In the genomic region with DNA sequence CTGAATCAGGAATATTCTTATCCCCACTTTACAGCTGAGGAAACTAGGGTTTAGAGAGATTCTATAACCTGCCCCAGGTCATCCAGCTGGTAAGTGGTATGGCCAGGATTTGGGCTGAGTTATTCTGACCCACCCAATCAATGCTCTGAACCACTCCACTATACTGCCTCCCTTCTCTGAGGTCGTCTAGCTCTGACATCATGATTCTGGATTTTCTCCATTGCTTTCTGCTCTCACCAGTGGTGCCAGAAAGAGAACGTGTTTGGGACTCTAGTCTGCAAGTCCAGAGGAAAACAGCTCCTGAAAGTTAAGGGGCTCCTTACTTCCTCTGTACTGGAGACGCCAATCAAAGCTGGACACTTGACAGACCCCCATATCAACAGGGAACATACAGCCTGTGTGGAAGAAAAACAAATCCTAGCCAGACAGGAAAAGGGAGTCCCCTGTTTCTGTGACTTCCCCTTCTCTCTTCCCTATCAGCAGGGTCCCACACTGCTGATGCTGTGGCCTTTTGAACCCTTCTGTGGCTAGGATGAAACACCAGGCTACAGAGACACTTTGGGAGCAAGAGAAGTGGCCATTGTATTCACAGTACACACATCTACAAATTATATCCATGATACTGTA, we compare ENCODE assay signal across 16 cellular contexts. TPM values are rescaled to one million over a fixed set of nuclear protein-coding genes. Genes with fewer than 3 reads are reported as not detected.
DNase-seq lines count a peak whose midpoint lies in the region; ATAC-seq, FAIRE-seq and TF ChIP-seq lines count a peak whose summit lies in the region.
"Had no signal": no experiment of that assay in that cellular context is flagged by ENCODE, and none has a peak within 500 bp of the region (broad histone marks: within the 10 kb centered on the region; RNA-seq: fewer than 3 reads in every experiment).

No MANE protein-coding gene starts in this region.

- no peak overlapping the region for H3K4me3 ChIP-seq in OCI-LY3 (ENCODE audit: low read length)
- no peak overlapping the region for H3K4me3 ChIP-seq in endothelial cell of umbilical vein (replicated peaks in 1 of 3; ENCODE audit: insufficient read depth in 1 of 3, low read depth in 1 of 3, low read length in 3 of 3)
- no peak overlapping the region for H3K4me3 ChIP-seq in neuronal stem cell (ENCODE audit: low read length in 2 of 2)
- H3K4me3 ChIP-seq: adrenal gland, ovary had no signal

- no peak overlapping the region for H3K14ac ChIP-seq in neuronal stem cell (ENCODE audit: low read length)

- H2AK5ac ChIP-seq in neuronal stem cell (ENCODE audit: low read depth, low read length), result no peak overlapping the region

- POLR2A ChIA-PET in endothelial cell of umbilical vein (lab: Charles Lee), result no interaction called here

- no peak for ATAC-seq in GM19455 (IDR thresholded peaks at IDR 0.05; ENCODE audit: unreplicated experiment)
- ATAC-seq in HG03520 (IDR thresholded peaks at IDR 0.05; ENCODE audit: unreplicated experiment), result no peak

- CTCF ChIA-PET in endothelial cell of umbilical vein (lab: Charles Lee), result interaction anchor here (1.2 to 5.9 kb wide), 4 partner anchors 12 to 73 kb away, joined by 3 to 55 read pairs (median 4); a partner anchor contains a TSS

- dilution Hi-C loops in endothelial cell of umbilical vein (cut with MboI; ENCODE audit: extremely low pct_ligation_motif_present, low sequenced_read_pairs), result no loop called here

- peak; percentile 28 for FAIRE-seq in endothelial cell of umbilical vein (lab: Jason Lieb, UNC)
- FAIRE-seq: kidney had no signal

- H4K91ac ChIP-seq in neuronal stem cell (ENCODE audit: low read depth, low read length, poor library complexity), result no peak overlapping the region

- no peak overlapping the region for H2BK15ac ChIP-seq in neuronal stem cell (ENCODE audit: low read length)

- no peak overlapping the region for H2BK120ac ChIP-seq in neuronal stem cell (ENCODE audit: low read depth, low read length)

- intact Hi-C loops in CD14-positive monocyte (cut with micrococcal nuclease), result no loop called here
- intact Hi-C loops in endothelial cell of umbilical vein (cut with micrococcal nuclease), result no loop called here
- intact Hi-C loops in posterior cingulate gyrus (cut with DNase I), result no loop called here

- peak overlapping the region in 1 of 2 donors; percentile 41 for H3K4me3 Mint-ChIP-seq in CD14-positive monocyte
- H3K4me3 Mint-ChIP-seq: activated T-cell treated with anti-CD3 and anti-CD28 coated beads, Interleukin-2, amount 50 U/mL, for 24 hours had no signal

- H2AFZ ChIP-seq in OCI-LY3 (ENCODE audit: low read depth, low read length) (no peak overlapping the region), endothelial cell of umbilical vein (ENCODE audit: low read depth, low read length) (no peak overlapping the region), neuronal stem cell (ENCODE audit: low read length) (peak overlapping the region; percentile 63)

- H3K4me1 Mint-ChIP-seq in CD14-positive monocyte, result peaks cover 10% of the 10 kb centered on the region

- H3K9me3 ChIP-seq in OCI-LY3 (ENCODE audit: insufficient read depth, low read length) (no peaks in the 10 kb centered on the region), endothelial cell of umbilical vein (replicated peaks; ENCODE audit: control insufficient read depth, insufficient read depth, low read length) (no peaks in the 10 kb centered on the region), neuronal stem cell (replicated peaks in 1 of 2; ENCODE audit: control insufficient read depth in 2 of 2, insufficient read depth in 1 of 2, low read depth in 1 of 2, low read length in 2 of 2) (no peaks in the 10 kb centered on the region)
- H3K9me3 ChIP-seq: adrenal gland, ovary had no signal

- H4K20me1 ChIP-seq in OCI-LY3 (ENCODE audit: insufficient read depth, low read length), result no peaks in the 10 kb centered on the region
- H4K20me1 ChIP-seq in endothelial cell of umbilical vein (replicated peaks; ENCODE audit: control insufficient read depth, extremely low read depth, insufficient read depth, low read length), result no peaks in the 10 kb centered on the region

- no peak overlapping the region for H3K4ac ChIP-seq in neuronal stem cell (ENCODE audit: low read length)

- H3K27me3 Mint-ChIP-seq in CD14-positive monocyte (ENCODE audit: low read depth in 3 of 3), result peaks cover 14 to 34% (median 24%) of the 10 kb centered on the region in 3 donors

- no peaks in the 10 kb centered on the region for H3K36me3 ChIP-seq in OCI-LY3 (replicated peaks; ENCODE audit: low read depth, low read length)
- H3K36me3 ChIP-seq in endothelial cell of umbilical vein (ENCODE audit: control insufficient read depth in 2 of 2, extremely low read depth in 1 of 2, insufficient read depth in 2 of 2, low read length in 2 of 2), result no peaks in the 10 kb centered on the region
- no peaks in the 10 kb centered on the region for H3K36me3 ChIP-seq in neuronal stem cell (replicated peaks in 1 of 2; ENCODE audit: control insufficient read depth in 2 of 2, insufficient read depth in 2 of 2, low read length in 2 of 2)
- H3K36me3 ChIP-seq: adrenal gland, ovary had no signal

- H3K9ac ChIP-seq in OCI-LY3 (ENCODE audit: low read length) (no peak overlapping the region), endothelial cell of umbilical vein (replicated peaks; ENCODE audit: extremely low read depth, insufficient read depth, low read length) (no peak overlapping the region), neuronal stem cell (ENCODE audit: low read depth, low read length, poor library complexity) (no peak overlapping the region)

- H3K27ac Mint-ChIP-seq in CD14-positive monocyte, result peak overlapping the region in 4 of 7 donors; percentile 13 to 83 (median 66)
- H3K27ac Mint-ChIP-seq: activated T-cell treated with anti-CD3 and anti-CD28 coated beads, Interleukin-2, amount 50 U/mL, for 24 hours had no signal

- H2BK12ac ChIP-seq in neuronal stem cell (ENCODE audit: low read length), result no peak overlapping the region

- H3K36me3 Mint-ChIP-seq in CD14-positive monocyte, result no peaks in the 10 kb centered on the region

- H3K27me3 ChIP-seq in OCI-LY3 (ENCODE audit: low read depth, low read length) (no peaks in the 10 kb centered on the region), endothelial cell of umbilical vein (ENCODE audit: control insufficient read depth in 2 of 2, insufficient read depth in 2 of 2, low read length in 2 of 2) (no peaks in the 10 kb centered on the region), neuronal stem cell (ENCODE audit: control insufficient read depth in 3 of 3, insufficient read depth in 3 of 3, low read depth in 1 of 3, low read length in 3 of 3) (peaks cover 0 to 5% (median 1%) of the 10 kb centered on the region in 3 experiments)
- H3K27me3 ChIP-seq: adrenal gland, ovary had no signal

- H3K23ac ChIP-seq in neuronal stem cell (ENCODE audit: low read depth, low read length, poor library complexity), result no peak overlapping the region

- H3K18ac ChIP-seq in neuronal stem cell (ENCODE audit: low read length), result no peak overlapping the region

- no peaks in the 10 kb centered on the region for H3K9me1 ChIP-seq in endothelial cell of umbilical vein (replicated peaks; ENCODE audit: control insufficient read depth, extremely low read depth, insufficient read depth, low read length)

- H2BK5ac ChIP-seq in neuronal stem cell (ENCODE audit: low read length), result no peak overlapping the region

- no peak for TF ChIP-seq CTCF in CD14-positive monocyte (IDR thresholded peaks at IDR 0.05)
- TF ChIP-seq CTCF in OCI-LY3 (IDR thresholded peaks at IDR 0.05; ENCODE audit: low read depth, low read length), result no peak
- no peak for TF ChIP-seq CTCF in endothelial cell of umbilical vein (IDR thresholded peaks at IDR 0.05; ENCODE audit: extremely low read depth in 1 of 2, insufficient read depth in 1 of 2, low read depth in 1 of 2, low read length in 2 of 2)

- H3K27ac ChIP-seq in OCI-LY3 (ENCODE audit: low read length) (no peak overlapping the region), endothelial cell of umbilical vein (ENCODE audit: insufficient read depth, low read depth, low read length) (no peak overlapping the region), neuronal stem cell (replicated peaks; ENCODE audit: low read length) (no peak overlapping the region)

- DNase-seq in CD14-positive monocyte (ENCODE audit: low spot score), result no peak
- DNase-seq in endothelial cell of umbilical vein (ENCODE audit: low read depth, low spot score), result peak; percentile 76
- no peak for DNase-seq in neuronal stem cell (ENCODE audit: low spot score)
- DNase-seq in cortex of kidney (lab: John Stamatoyannopoulos, UW), result no peak
- DNase-seq in posterior cingulate gyrus, result no peak
- DNase-seq: activated CD4-positive, alpha-beta T cell treated with anti-CD3 and anti-CD28 coated beads, Interleukin-2, amount 50 U/mL, for 4 hours; activated T-cell treated with anti-CD3 and anti-CD28 coated beads, Interleukin-2, amount 50 U/mL, for 24 hours; COR-L47; kidney; NCI-H2081 treated with DMSO at 0.1 percent for 48 hours; ovary had no signal

- H3K79me2 ChIP-seq in OCI-LY3 (ENCODE audit: low read length), result no peaks in the 10 kb centered on the region
- no peaks in the 10 kb centered on the region for H3K79me2 ChIP-seq in endothelial cell of umbilical vein (ENCODE audit: control insufficient read depth, insufficient read depth, low read length)

- H3K79me1 ChIP-seq in neuronal stem cell (ENCODE audit: low read depth, low read length), result no peaks in the 10 kb centered on the region

- H3K4me2 ChIP-seq in OCI-LY3 (ENCODE audit: low read length), result peak overlapping the region; percentile 29
- no peak overlapping the region for H3K4me2 ChIP-seq in endothelial cell of umbilical vein (ENCODE audit: insufficient read depth, low read length)
- no peak overlapping the region for H3K4me2 ChIP-seq in neuronal stem cell (ENCODE audit: insufficient read depth, low read length, poor library complexity, severe bottlenecking)

- BruUV-seq in endothelial cell of umbilical vein (replicated peaks; lab: Mats Ljungman, UMichigan), result no TSS peak

- WGBS in neuronal stem cell (ENCODE audit: extremely low coverage in 2 of 2, insufficient read length in 2 of 2, insufficient replicate concordance in 1 of 2), 2 donors, result no CpG with 5 or more reads among the region's 3 CpGs

- H3K4me1 ChIP-seq in OCI-LY3 (ENCODE audit: low read length) (peaks cover 9% of the 10 kb centered on the region), endothelial cell of umbilical vein (ENCODE audit: control insufficient read depth, extremely low read depth, insufficient read depth, low read length) (peaks cover 5% of the 10 kb centered on the region), neuronal stem cell (ENCODE audit: control insufficient read depth in 2 of 2, insufficient read depth in 1 of 2, low read depth in 1 of 2, low read length in 2 of 2) (peaks cover 3 to 12% of the 10 kb centered on the region in 2 donors)

- no peak overlapping the region for H4K8ac ChIP-seq in neuronal stem cell (ENCODE audit: low read depth, low read length)

- H3K9me3 Mint-ChIP-seq in CD14-positive monocyte, result peaks cover 0 to 1% (median 0%) of the 10 kb centered on the region in 7 donors
- H3K9me3 Mint-ChIP-seq: activated T-cell treated with anti-CD3 and anti-CD28 coated beads, Interleukin-2, amount 50 U/mL, for 24 hours had no signal

- TF ChIP-seq POLR2A in endothelial cell of umbilical vein (IDR thresholded peaks at IDR 0.05; ENCODE audit: low read depth, low read length), result no peak

RNA-seq across cellular contexts. Expression of a gene that starts 6.0 kb away (rescaled TPM):
- 10 to 100 TPM; 12.3 to 17.8 TPM for polyA plus RNA-seq in CD14-positive monocyte
- total RNA-seq in endothelial cell of umbilical vein, result 29.8 and 31.4 TPM in 2 replicates
- 27.8 and 33.7 TPM in 2 replicates for polyA plus RNA-seq in endothelial cell of umbilical vein
- 15.5 and 23.0 TPM in 2 replicates for polyA plus RNA-seq in endothelial cell of umbilical vein (2011; cell fraction: cytosol; rRNA removed)
- 192 and 202 TPM in 2 replicates for polyA plus RNA-seq in endothelial cell of umbilical vein (2011; cell fraction: nucleus; rRNA removed)
- 14.4 and 16.5 TPM in 2 replicates for polyA plus RNA-seq in endothelial cell of umbilical vein (2012)
- 40.4 and 52.0 TPM in 2 replicates for polyA minus RNA-seq in endothelial cell of umbilical vein
- 10.0 TPM for polyA minus RNA-seq in endothelial cell of umbilical vein (2011; cell fraction: cytosol; rRNA and poly(A)+ RNA removed)
- polyA minus RNA-seq in endothelial cell of umbilical vein (2011; cell fraction: nucleus; rRNA and poly(A)+ RNA removed), result 57.9 and 86.4 TPM in 2 replicates
- polyA plus RNA-seq in neuronal stem cell (2013, experiment 1 of 2), result 17.8 TPM
- 17.9 TPM for polyA plus RNA-seq in neuronal stem cell (2013, experiment 2 of 2)

RNA-seq across cellular contexts. Expression of a gene that starts 10.2 kb away (rescaled TPM):
- not detected for polyA plus RNA-seq in CD14-positive monocyte
- total RNA-seq in endothelial cell of umbilical vein, result 71.0 and 106 TPM in 2 replicates
- polyA plus RNA-seq in endothelial cell of umbilical vein, result 192 and 262 TPM in 2 replicates
- polyA plus RNA-seq in endothelial cell of umbilical vein (2011; cell fraction: cytosol; rRNA removed), result 115 and 122 TPM in 2 replicates
- 16.0 and 28.9 TPM in 2 replicates for polyA plus RNA-seq in endothelial cell of umbilical vein (2011; cell fraction: nucleus; rRNA removed)
- 26.8 and 43.4 TPM in 2 replicates for polyA plus RNA-seq in endothelial cell of umbilical vein (2012)
- polyA minus RNA-seq in endothelial cell of umbilical vein, result 72.9 and 78.0 TPM in 2 replicates
- not detected for polyA minus RNA-seq in endothelial cell of umbilical vein (2011; cell fraction: cytosol; rRNA and poly(A)+ RNA removed)
- polyA minus RNA-seq in endothelial cell of umbilical vein (2011; cell fraction: nucleus; rRNA and poly(A)+ RNA removed), result 6.3 and 9.4 TPM in 2 replicates
- polyA plus RNA-seq in neuronal stem cell (2013, experiment 1 of 2), result 7.7 TPM
- polyA plus RNA-seq in neuronal stem cell (2013, experiment 2 of 2), result 8.0 TPM

RNA-seq across cellular contexts. Expression of a gene that starts 22.4 kb away (rescaled TPM):
- polyA plus RNA-seq in CD14-positive monocyte (100 to 1,000 TPM; 104 to 125 TPM), endothelial cell of umbilical vein (86.8 and 107 TPM in 2 replicates)
- total RNA-seq in endothelial cell of umbilical vein, result 45.0 and 47.1 TPM in 2 replicates
- 89.2 and 95.6 TPM in 2 replicates for polyA plus RNA-seq in endothelial cell of umbilical vein (2011; cell fraction: cytosol; rRNA removed)
- 47.0 and 54.4 TPM in 2 replicates for polyA plus RNA-seq in endothelial cell of umbilical vein (2011; cell fraction: nucleus; rRNA removed)
- polyA plus RNA-seq in endothelial cell of umbilical vein (2012), result 47.5 and 51.4 TPM in 2 replicates
- polyA minus RNA-seq in endothelial cell of umbilical vein, result 47.0 and 50.3 TPM in 2 replicates
- 30.5 TPM for polyA minus RNA-seq in endothelial cell of umbilical vein (2011; cell fraction: cytosol; rRNA and poly(A)+ RNA removed)
- 16.3 and 21.8 TPM in 2 replicates for polyA minus RNA-seq in endothelial cell of umbilical vein (2011; cell fraction: nucleus; rRNA and poly(A)+ RNA removed)
- 82.4 TPM for polyA plus RNA-seq in neuronal stem cell (2013, experiment 1 of 2)
- 80.2 TPM for polyA plus RNA-seq in neuronal stem cell (2013, experiment 2 of 2)

RNA-seq across cellular contexts. Expression of a gene that starts 29.6 kb away (rescaled TPM):
- polyA plus RNA-seq in CD14-positive monocyte (not detected), endothelial cell of umbilical vein (0.48 and 0.84 TPM in 2 replicates)
- total RNA-seq in endothelial cell of umbilical vein, result 1.9 TPM in 2 replicates
- 0.58 and 0.75 TPM in 2 replicates for polyA plus RNA-seq in endothelial cell of umbilical vein (2011; cell fraction: cytosol; rRNA removed)
- 3.7 and 4.0 TPM in 2 replicates for polyA plus RNA-seq in endothelial cell of umbilical vein (2011; cell fraction: nucleus; rRNA removed)
- polyA plus RNA-seq in endothelial cell of umbilical vein (2012), result 0.60 and 1.7 TPM in 2 replicates
- 1.1 and 1.5 TPM in 2 replicates for polyA minus RNA-seq in endothelial cell of umbilical vein
- 1.0 TPM for polyA minus RNA-seq in endothelial cell of umbilical vein (2011; cell fraction: cytosol; rRNA and poly(A)+ RNA removed)
- 0.63 and 3.1 TPM in 2 replicates for polyA minus RNA-seq in endothelial cell of umbilical vein (2011; cell fraction: nucleus; rRNA and poly(A)+ RNA removed)
- 0.81 TPM for polyA plus RNA-seq in neuronal stem cell (2013, experiment 1 of 2)
- 0.68 TPM for polyA plus RNA-seq in neuronal stem cell (2013, experiment 2 of 2)
- total RNA-seq: G401 had no signal

RNA-seq across cellular contexts. Expression of a gene that starts 47.7 kb away (rescaled TPM):
- polyA plus RNA-seq in CD14-positive monocyte (100 to 1,000 TPM; 156 to 171 TPM), endothelial cell of umbilical vein (126 and 139 TPM in 2 replicates)
- total RNA-seq in endothelial cell of umbilical vein, result 56.6 and 57.5 TPM in 2 replicates
- polyA plus RNA-seq in endothelial cell of umbilical vein (2011; cell fraction: cytosol; rRNA removed), result 118 and 121 TPM in 2 replicates
- polyA plus RNA-seq in endothelial cell of umbilical vein (2011; cell fraction: nucleus; rRNA removed), result 34.4 and 38.4 TPM in 2 replicates
- polyA plus RNA-seq in endothelial cell of umbilical vein (2012), result 102 and 105 TPM in 2 replicates
- 45.6 and 56.9 TPM in 2 replicates for polyA minus RNA-seq in endothelial cell of umbilical vein
- polyA minus RNA-seq in endothelial cell of umbilical vein (2011; cell fraction: cytosol; rRNA and poly(A)+ RNA removed), result 29.8 TPM
- 11.0 and 16.0 TPM in 2 replicates for polyA minus RNA-seq in endothelial cell of umbilical vein (2011; cell fraction: nucleus; rRNA and poly(A)+ RNA removed)
- polyA plus RNA-seq in neuronal stem cell (2013, experiment 1 of 2), result 87.7 TPM
- 86.6 TPM for polyA plus RNA-seq in neuronal stem cell (2013, experiment 2 of 2)

Comparison
In these comparisons a context has a peak if more than half of its experiments do, and no peak if none do; other contexts are left out.
1. RNA of a gene that starts 10.2 kb away (polyA plus RNA-seq): 16.0 to 262 TPM in endothelial cell of umbilical vein; not detected in CD14-positive monocyte; every median in the first group is over 10 times any median in the second.